ENCODE assay signal across 8 cellular contexts in genomic region chr12:127165567-127166392, GRCh38.
A peak's percentile ranks its signal among the peaks of the same experiment; 100 is the strongest.
DNase-seq lines count a peak whose midpoint lies in the region; ATAC-seq and TF ChIP-seq lines count a peak whose summit lies in the region.

No MANE protein-coding gene starts in this region.

- peaks cover 6% of the 10 kb centered on the region for H3K9me3 Mint-ChIP-seq in T-helper 2 cell treated with Interferon-gamma antibody and Interleukin-4, amounts not matched to agents 5 μg/mL and 100 μg/mL, for 36 hours

- peak; percentile 18 for TF ChIP-seq POLR2A in GM19193 (IDR thresholded peaks at IDR 0.05; ENCODE audit: extremely low read depth, insufficient read depth, insufficient read length)

- DNase-seq in 8988T (peak; percentile 31), HuH-7 (ENCODE audit: low spot score) (peak; percentile 70), anterior cingulate cortex (lab: John Stamatoyannopoulos, UW) (peak in 56 of 58 donors; percentile 8 to 87 (median 63)), hepatic stellate cell (ENCODE audit: low spot score) (peak; percentile 57), putamen (ENCODE audit: low spot score) (peak; percentile 81), upper lobe of right lung (peak; percentile 93)
- DNase-seq in T-helper 2 cell treated with Interferon-gamma antibody and Interleukin-4, amounts not matched to agents 5 μg/mL and 100 μg/mL, for 36 hours (ENCODE audit: low spot score) = peak; percentile 79

- no peak for TF ChIP-seq CTCF in upper lobe of right lung (IDR thresholded peaks at IDR 0.05)

- intact Hi-C loops in upper lobe of right lung (cut with DNase I) = no loop called here

- no peaks in the 10 kb centered on the region for H3K36me3 ChIP-seq in upper lobe of right lung

- H3K4me1 Mint-ChIP-seq in T-helper 2 cell treated with Interferon-gamma antibody and Interleukin-4, amounts not matched to agents 5 μg/mL and 100 μg/mL, for 36 hours (ENCODE audit: low read depth) = peaks cover 24% of the 10 kb centered on the region

- no peaks in the 10 kb centered on the region for H3K9me3 ChIP-seq in upper lobe of right lung

- peak overlapping the region; percentile 73 for H3K27ac Mint-ChIP-seq in T-helper 2 cell treated with Interferon-gamma antibody and Interleukin-4, amounts not matched to agents 5 μg/mL and 100 μg/mL, for 36 hours

- ATAC-seq in upper lobe of right lung = peak; percentile 99

- no peaks in the 10 kb centered on the region for H3K4me1 ChIP-seq in upper lobe of right lung

- peak overlapping the region; percentile 78 for H3K27ac ChIP-seq in upper lobe of right lung

- peak overlapping the region; percentile 56 for H3K4me3 ChIP-seq in upper lobe of right lung

- H3K27me3 Mint-ChIP-seq in T-helper 2 cell treated with Interferon-gamma antibody and Interleukin-4, amounts not matched to agents 5 μg/mL and 100 μg/mL, for 36 hours (ENCODE audit: low read depth) = peaks cover 14% of the 10 kb centered on the region

- peaks cover 5% of the 10 kb centered on the region for H3K36me3 Mint-ChIP-seq in T-helper 2 cell treated with Interferon-gamma antibody and Interleukin-4, amounts not matched to agents 5 μg/mL and 100 μg/mL, for 36 hours (ENCODE audit: low read depth)

- H3K4me3 Mint-ChIP-seq in T-helper 2 cell treated with Interferon-gamma antibody and Interleukin-4, amounts not matched to agents 5 μg/mL and 100 μg/mL, for 36 hours = peak overlapping the region; percentile 84

- H3K27me3 ChIP-seq in upper lobe of right lung = no peaks in the 10 kb centered on the region

Comparison
In these comparisons a context has a peak if more than half of its experiments do, and no peak if none do; other contexts are left out.
1. Peak in every context shown above with its lines: DNase-seq, ATAC-seq, H3K4me3 ChIP-seq and H3K27ac ChIP-seq.
2. DNase-seq: peak in every context shown above with its lines; median percentile 93 in upper lobe of right lung; 81 in putamen; 79 in T-helper 2 cell treated with Interferon-gamma antibody and Interleukin-4, amounts not matched to agents 5 μg/mL and 100 μg/mL, for 36 hours; 70 in HuH-7; 63 in anterior cingulate cortex; 57 in hepatic stellate cell; 31 in 8988T.